8 cellular contexts compared by ENCODE assay signal in the genomic region with DNA sequence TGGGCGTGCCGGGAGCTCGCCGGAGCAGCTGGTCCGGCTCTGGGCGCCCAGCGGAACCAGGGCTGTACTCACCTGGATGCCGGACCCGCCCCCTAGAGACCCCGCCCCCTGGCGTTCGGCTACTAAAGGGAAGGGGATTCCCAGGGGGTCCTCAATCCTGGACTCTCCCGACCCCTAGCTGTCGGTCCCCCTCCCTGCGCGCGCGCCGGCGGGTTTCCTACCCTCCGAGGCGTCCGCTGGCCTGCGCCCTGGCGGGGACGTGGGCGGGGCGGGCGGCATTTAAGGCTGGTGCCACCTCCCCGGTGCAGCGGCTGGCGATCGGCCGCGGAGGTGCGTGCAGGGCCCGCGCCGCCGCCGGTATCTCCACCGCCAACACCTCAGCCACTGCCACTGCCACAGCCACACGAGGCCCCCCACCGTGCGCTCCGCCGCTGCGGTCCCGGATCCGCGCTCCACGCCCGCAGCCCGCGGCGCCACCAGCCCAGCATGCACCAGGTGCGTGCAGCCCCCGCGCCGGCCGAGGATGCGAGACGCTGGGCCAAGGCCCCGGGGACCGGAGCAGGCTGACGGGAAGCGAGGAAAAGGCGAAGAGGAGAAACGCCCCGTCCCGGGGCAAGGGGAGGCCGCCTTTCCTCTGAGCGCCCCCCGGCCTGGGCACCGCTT. TPM values are rescaled to one million over a fixed set of nuclear protein-coding genes. Genes with fewer than 3 reads are reported as not detected.
DNase-seq lines count a peak whose midpoint lies in the region; ATAC-seq and TF ChIP-seq lines count a peak whose summit lies in the region.

Gene ATP12A, plus strand, starts transcription at position 151 of the 663 bp plus-strand sequence. Its CDS starts 336 bp downstream, at position 487.

- H3K27me3 Mint-ChIP-seq in naive thymus-derived CD8-positive, alpha-beta T cell = peaks cover 25 to 49% (median 42%) of the 10 kb centered on the region in 5 donors

- DNase-seq in GM12865 (ENCODE audit: low read depth) (peak; percentile 16), T-helper 1 cell (peak in 3 of 5 donors; percentile 20 to 30 (median 28)), AML-193 (lab: John Stamatoyannopoulos, UW) (no peak), NOMO-1 treated with dmso at 0.1 percent for 144 hours (lab: John Stamatoyannopoulos, UW; ENCODE audit: unreplicated experiment) (no peak)
- peak; percentile 4 for DNase-seq in central memory CD4-positive, alpha-beta T cell
- peak in 7 of 10 donors; percentile 15 to 31 (median 28) for DNase-seq in naive thymus-derived CD8-positive, alpha-beta T cell

- POLR2A ChIA-PET in naive thymus-derived CD8-positive, alpha-beta T cell (lab: Charles Lee) = interaction anchor here (1.2 kb wide), 2 partner anchors 52 to 62 kb away, joined by 3 read pairs; no protein-coding TSS in a partner anchor

- peak within 1 kb of the TSS in 1 of 10 donors; percentile 40 for H3K27ac Mint-ChIP-seq in naive thymus-derived CD8-positive, alpha-beta T cell

- H3K4me1 Mint-ChIP-seq in naive thymus-derived CD8-positive, alpha-beta T cell = peaks cover 19 to 34% (median 28%) of the 10 kb centered on the region in 4 donors

- no peaks in the 10 kb centered on the region for H3K36me3 Mint-ChIP-seq in naive thymus-derived CD8-positive, alpha-beta T cell

- peak within 1 kb of the TSS; percentile 37 to 77 (median 57) for H3K4me3 Mint-ChIP-seq in naive thymus-derived CD8-positive, alpha-beta T cell

- peak; percentile 49 to 66 for ATAC-seq in naive thymus-derived CD8-positive, alpha-beta T cell
- ATAC-seq in GM21381 (IDR thresholded peaks at IDR 0.05; ENCODE audit: unreplicated experiment) (no peak), GM21576 (IDR thresholded peaks at IDR 0.05; ENCODE audit: unreplicated experiment) (no peak)

- TF ChIP-seq CTCF in GM12865 (IDR thresholded peaks at IDR 0.05; ENCODE audit: insufficient read depth, low read depth, low read length, missing control alignments) = no peak

- H3K4me3 ChIP-seq in GM12865 (ENCODE audit: low read depth, low read length) = peak within 1 kb of the TSS; percentile 39

- no peaks in the 10 kb centered on the region for H3K9me3 Mint-ChIP-seq in naive thymus-derived CD8-positive, alpha-beta T cell

RNA-seq across cellular contexts. Expression of gene ATP12A, which starts in this region (rescaled TPM):
- total RNA-seq in naive thymus-derived CD8-positive, alpha-beta T cell = not detected
- polyA plus RNA-seq in naive thymus-derived CD8-positive, alpha-beta T cell = not detected

Comparison
In these comparisons a context has a peak if more than half of its experiments do, and no peak if none do; other contexts are left out.
1. Peak in DNase-seq and ATAC-seq in naive thymus-derived CD8-positive, alpha-beta T cell; RNA of the gene not detected or under 1 TPM.
2. DNase-seq: peak in GM12865 (single experiment), T-helper 1 cell (3 of 5) and central memory CD4-positive, alpha-beta T cell (single experiment); none in AML-193 (0 of 2) and NOMO-1 treated with dmso at 0.1 percent for 144 hours (single experiment).